10 cellular contexts compared by ENCODE assay signal in the genomic region with DNA sequence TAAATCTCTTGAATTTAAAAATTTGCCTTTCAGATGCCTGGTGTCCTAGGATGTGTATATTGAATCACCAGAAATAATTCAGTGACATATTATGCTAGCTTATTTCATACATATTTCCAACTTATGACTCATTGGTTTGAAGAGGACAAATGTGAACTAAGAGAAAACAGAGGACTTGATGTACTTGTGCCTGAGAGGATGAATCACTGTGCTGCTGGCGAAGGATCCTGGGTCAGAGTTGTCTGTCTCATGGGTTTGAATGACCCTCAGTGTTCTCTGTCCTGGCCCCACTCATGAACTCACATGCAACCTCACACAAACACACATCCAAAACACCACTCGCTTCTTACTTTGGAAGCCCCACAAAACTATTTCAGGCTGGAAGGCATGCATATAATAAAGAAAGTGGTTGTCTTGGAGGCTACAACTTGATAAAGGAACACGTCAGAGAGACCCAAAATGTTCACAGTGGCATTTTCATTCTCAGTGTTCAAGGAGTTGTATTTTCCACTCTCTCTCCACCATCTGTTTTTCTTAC.
DNase-seq lines count a peak whose midpoint lies in the region; ATAC-seq and TF ChIP-seq lines count a peak whose summit lies in the region.
"Had no signal": no experiment of that assay in that cellular context is flagged by ENCODE, and none has a peak within 500 bp of the region (broad histone marks: within the 10 kb centered on the region; RNA-seq: fewer than 3 reads in every experiment).

No MANE protein-coding gene starts in this region.

- H3K9me3 ChIP-seq in Peyer's patch, result no peaks in the 10 kb centered on the region

- peak overlapping the region; percentile 28 for H2AFZ ChIP-seq in ACC112 (ENCODE audit: low read length, unreplicated experiment)

- H3K27me3 Mint-ChIP-seq in neural crest cell (ENCODE audit: low read depth), result no peaks in the 10 kb centered on the region
- H3K27me3 Mint-ChIP-seq: B cell had no signal

- no peaks in the 10 kb centered on the region for H3K79me2 ChIP-seq in ACC112 (ENCODE audit: control insufficient read depth, insufficient read depth, low read length, unreplicated experiment)

- no peak for ATAC-seq in GM21390 (IDR thresholded peaks at IDR 0.05; ENCODE audit: unreplicated experiment)

- peak overlapping the region; percentile 73 for H3K27ac Mint-ChIP-seq in neural crest cell (ENCODE audit: unreplicated experiment)
- H3K27ac Mint-ChIP-seq: B cell had no signal

- peak in 1 of 3 donors; percentile 71 for DNase-seq in Peyer's patch
- DNase-seq in fibroblast of gingiva (ENCODE audit: low read depth), result peak; percentile 98
- no peak for DNase-seq in neural crest cell (ENCODE audit: low read depth, low spot score)
- no peak for DNase-seq in stimulated activated CD4-positive, alpha-beta T cell treated with anti-CD3 and anti-CD28 coated beads, Interleukin-12 subunit alpha, Interleukin-12 subunit beta, amount 100 ng/mL, for 4 hours
- DNase-seq in effector CD4-positive, alpha-beta T cell, result no peak
- no peak for DNase-seq in activated CD4-positive, CD25-positive, alpha-beta regulatory T cell (lab: John Stamatoyannopoulos, UW)
- DNase-seq: central memory CD4-positive, alpha-beta T cell had no signal

- TF ChIP-seq POLR2A in Peyer's patch (IDR thresholded peaks at IDR 0.05), result no peak

- H3K27me3 ChIP-seq in ACC112 (ENCODE audit: insufficient read depth, low read length), result no peaks in the 10 kb centered on the region
- H3K27me3 ChIP-seq in Peyer's patch, result no peaks in the 10 kb centered on the region

- H3K36me3 ChIP-seq in ACC112 (ENCODE audit: insufficient read depth, low read length) (no peaks in the 10 kb centered on the region), Peyer's patch (no peaks in the 10 kb centered on the region)

- peaks cover 5% of the 10 kb centered on the region for H3K36me3 Mint-ChIP-seq in neural crest cell (ENCODE audit: low read depth)

- H3K4me1 ChIP-seq in ACC112 (ENCODE audit: control insufficient read depth, insufficient read depth, low read length, unreplicated experiment), result peaks cover 44% of the 10 kb centered on the region
- no peaks in the 10 kb centered on the region for H3K4me1 ChIP-seq in Peyer's patch

- H3K9me3 Mint-ChIP-seq in neural crest cell, result no peaks in the 10 kb centered on the region

- H3K4me3 ChIP-seq in ACC112 (ENCODE audit: low read depth, low read length) (peak overlapping the region; percentile 26), Peyer's patch (no peak overlapping the region)

- H3K4me3 Mint-ChIP-seq in neural crest cell, result no peak overlapping the region
- H3K4me3 Mint-ChIP-seq: B cell had no signal

- peak overlapping the region; percentile 99 for H3K27ac ChIP-seq in ACC112 (ENCODE audit: low read depth, low read length)
- H3K27ac ChIP-seq in Peyer's patch, result peak overlapping the region in 3 of 4 donors; percentile 45 to 79 (median 74)

- no peak for TF ChIP-seq CTCF in Peyer's patch (IDR thresholded peaks at IDR 0.05)
- no peak for TF ChIP-seq CTCF in neural crest cell (conservative IDR thresholded peaks at IDR 0.05)

- peaks cover 35% of the 10 kb centered on the region for H3K4me1 Mint-ChIP-seq in neural crest cell
- H3K4me1 Mint-ChIP-seq: B cell had no signal
